ENCODE assay signal across 2 cellular contexts in the genomic region with DNA sequence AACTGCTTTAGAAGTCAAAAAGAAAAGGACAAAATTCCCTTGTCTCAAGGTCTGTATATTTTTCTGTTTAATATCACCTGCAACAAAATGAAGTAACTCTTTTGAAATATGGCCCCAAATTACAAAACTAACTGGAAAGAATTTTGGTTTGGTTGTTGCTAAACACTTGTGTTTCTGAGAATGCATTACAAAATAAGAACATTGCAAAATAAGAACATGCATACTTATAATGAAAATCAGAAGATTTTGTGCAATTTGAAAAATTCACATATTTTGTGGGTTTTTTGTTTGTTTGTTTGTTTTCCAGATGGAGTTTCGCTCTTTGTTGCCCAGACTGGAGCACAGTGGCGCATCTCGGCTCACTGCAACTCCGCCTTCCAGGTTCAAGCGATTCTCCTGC.
TF ChIP-seq lines count a peak whose summit lies in the region.

No MANE protein-coding gene starts in this region.

TF ChIP-seq in liver, 16 proteins besides CTCF, POLR2A, EP300 and RAD21:
- TF ChIP-seq JUND (IDR thresholded peaks at IDR 0.05) (peak; percentile 9 to 44), EGR1 (IDR thresholded peaks at IDR 0.05; ENCODE audit: low read depth in 2 of 2) (peak; percentile 44 to 46), RXRA (IDR thresholded peaks at IDR 0.05) (peak; percentile 56 to 61), HNF4A (conservative IDR thresholded peaks at IDR 0.05) (peak; percentile 67 to 75), FOXA1 (IDR thresholded peaks at IDR 0.05) (no peak), SP1 (IDR thresholded peaks at IDR 0.05) (peak; percentile 63), GABPA (IDR thresholded peaks at IDR 0.05 in 1 of 2, conservative IDR thresholded peaks at IDR 0.05 in 1 of 2) (peak in 1 of 2 donors; percentile 21), YY1 (IDR thresholded peaks at IDR 0.05) (peak; percentile 46)
- TF ChIP-seq, protein P1, sequence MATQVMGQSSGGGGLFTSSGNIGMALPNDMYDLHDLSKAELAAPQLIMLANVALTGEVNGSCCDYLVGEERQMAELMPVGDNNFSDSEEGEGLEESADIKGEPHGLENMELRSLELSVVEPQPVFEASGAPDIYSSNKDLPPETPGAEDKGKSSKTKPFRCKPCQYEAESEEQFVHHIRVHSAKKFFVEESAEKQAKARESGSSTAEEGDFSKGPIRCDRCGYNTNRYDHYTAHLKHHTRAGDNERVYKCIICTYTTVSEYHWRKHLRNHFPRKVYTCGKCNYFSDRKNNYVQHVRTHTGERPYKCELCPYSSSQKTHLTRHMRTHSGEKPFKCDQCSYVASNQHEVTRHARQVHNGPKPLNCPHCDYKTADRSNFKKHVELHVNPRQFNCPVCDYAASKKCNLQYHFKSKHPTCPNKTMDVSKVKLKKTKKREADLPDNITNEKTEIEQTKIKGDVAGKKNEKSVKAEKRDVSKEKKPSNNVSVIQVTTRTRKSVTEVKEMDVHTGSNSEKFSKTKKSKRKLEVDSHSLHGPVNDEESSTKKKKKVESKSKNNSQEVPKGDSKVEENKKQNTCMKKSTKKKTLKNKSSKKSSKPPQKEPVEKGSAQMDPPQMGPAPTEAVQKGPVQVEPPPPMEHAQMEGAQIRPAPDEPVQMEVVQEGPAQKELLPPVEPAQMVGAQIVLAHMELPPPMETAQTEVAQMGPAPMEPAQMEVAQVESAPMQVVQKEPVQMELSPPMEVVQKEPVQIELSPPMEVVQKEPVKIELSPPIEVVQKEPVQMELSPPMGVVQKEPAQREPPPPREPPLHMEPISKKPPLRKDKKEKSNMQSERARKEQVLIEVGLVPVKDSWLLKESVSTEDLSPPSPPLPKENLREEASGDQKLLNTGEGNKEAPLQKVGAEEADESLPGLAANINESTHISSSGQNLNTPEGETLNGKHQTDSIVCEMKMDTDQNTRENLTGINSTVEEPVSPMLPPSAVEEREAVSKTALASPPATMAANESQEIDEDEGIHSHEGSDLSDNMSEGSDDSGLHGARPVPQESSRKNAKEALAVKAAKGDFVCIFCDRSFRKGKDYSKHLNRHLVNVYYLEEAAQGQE (IDR thresholded peaks at IDR 0.05), result no peak
- TF ChIP-seq, protein P2, sequence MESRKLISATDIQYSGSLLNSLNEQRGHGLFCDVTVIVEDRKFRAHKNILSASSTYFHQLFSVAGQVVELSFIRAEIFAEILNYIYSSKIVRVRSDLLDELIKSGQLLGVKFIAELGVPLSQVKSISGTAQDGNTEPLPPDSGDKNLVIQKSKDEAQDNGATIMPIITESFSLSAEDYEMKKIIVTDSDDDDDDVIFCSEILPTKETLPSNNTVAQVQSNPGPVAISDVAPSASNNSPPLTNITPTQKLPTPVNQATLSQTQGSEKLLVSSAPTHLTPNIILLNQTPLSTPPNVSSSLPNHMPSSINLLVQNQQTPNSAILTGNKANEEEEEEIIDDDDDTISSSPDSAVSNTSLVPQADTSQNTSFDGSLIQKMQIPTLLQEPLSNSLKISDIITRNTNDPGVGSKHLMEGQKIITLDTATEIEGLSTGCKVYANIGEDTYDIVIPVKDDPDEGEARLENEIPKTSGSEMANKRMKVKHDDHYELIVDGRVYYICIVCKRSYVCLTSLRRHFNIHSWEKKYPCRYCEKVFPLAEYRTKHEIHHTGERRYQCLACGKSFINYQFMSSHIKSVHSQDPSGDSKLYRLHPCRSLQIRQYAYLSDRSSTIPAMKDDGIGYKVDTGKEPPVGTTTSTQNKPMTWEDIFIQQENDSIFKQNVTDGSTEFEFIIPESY (IDR thresholded peaks at IDR 0.05), result no peak

TF ChIP-seq in HepG2, 621 proteins besides CTCF, POLR2A, EP300 and RAD21:
- no peak for TF ChIP-seq ZIK1 (CRISPR knock-in tag; IDR thresholded peaks at IDR 0.05; ENCODE audit: borderline replicate concordance, low read depth)
